ENCODE assay signal across 9 cellular contexts in the genomic region with DNA sequence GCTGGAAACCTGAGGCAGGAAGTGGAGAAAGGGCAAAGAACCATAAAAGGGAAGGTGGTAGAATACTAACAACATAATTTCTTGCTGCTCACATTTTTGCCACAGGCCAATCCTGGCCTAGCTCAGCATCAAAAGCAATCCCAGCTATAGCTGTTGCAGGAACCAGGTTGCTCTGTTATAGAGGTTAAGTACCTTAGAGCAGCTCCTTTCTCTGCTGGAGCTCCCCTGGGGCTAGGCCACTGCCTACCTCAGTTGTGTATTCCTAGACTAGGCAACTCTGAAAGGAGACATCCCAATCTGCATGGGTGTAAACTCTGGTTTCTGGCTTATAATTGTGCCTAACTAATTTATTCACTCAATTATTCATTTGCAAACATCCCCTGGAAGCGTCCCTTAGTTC.
"Had no signal": no experiment of that assay in that cellular context is flagged by ENCODE, and none has a peak within 500 bp of the region (broad histone marks: within the 10 kb centered on the region; RNA-seq: fewer than 3 reads in every experiment).

No MANE protein-coding gene starts in this region.

- H2AFZ ChIP-seq: GM23248 had no signal

- FAIRE-seq: H1, H54, HTR-8/SVneo, K562 had no signal

- H3K27ac ChIP-seq: GM23248 had no signal

- H3K9ac ChIP-seq: GM23248 had no signal

- ATAC-seq: K562 had no signal

- H3K4me3 ChIP-seq: GM23248, K562 had no signal

- DNase-seq: GM23248, H9, HCEC 1CT, IMR-90, KG1 had no signal

- H3K9me3 Mint-ChIP-seq: H9 had no signal

- H3K27ac Mint-ChIP-seq: H9 had no signal

- H3K4me3 Mint-ChIP-seq: H9 had no signal
